In genomic region chr6:43262000-43262779, GRCh38 we compare ENCODE assay signal across 1 cellular context.
TF ChIP-seq lines count a peak whose summit lies in the region.

No MANE protein-coding gene starts in this region.

TF ChIP-seq in HepG2, 621 proteins besides CTCF, POLR2A, EP300 and RAD21 (continued from another document and continues in another):
- TF ChIP-seq ATF2 (CRISPR knock-in tag; IDR thresholded peaks at IDR 0.05) (peak; percentile 40), DRAP1 (CRISPR knock-in tag; IDR thresholded peaks at IDR 0.05) (no peak), NFYC (CRISPR knock-in tag; IDR thresholded peaks at IDR 0.05) (peak; percentile 26; the same call in 1 of the 2 replicates), ARNT (IDR thresholded peaks at IDR 0.05) (no peak; the same call in 1 of the 2 replicates), DR1 (CRISPR knock-in tag; IDR thresholded peaks at IDR 0.05) (no peak), CEBPB (IDR thresholded peaks at IDR 0.05; ENCODE audit: borderline replicate concordance, low read depth, low read length) (peak; percentile 66; the same call in 1 of the 2 replicates), ETV5 (CRISPR knock-in tag; IDR thresholded peaks at IDR 0.05; ENCODE audit: borderline replicate concordance) (no peak), ZNF556 (CRISPR knock-in tag; IDR thresholded peaks at IDR 0.05; ENCODE audit: borderline replicate concordance) (peak; percentile 45; the same call in 1 of the 2 replicates), ZNF460 (CRISPR knock-in tag; IDR thresholded peaks at IDR 0.05; ENCODE audit: borderline replicate concordance) (no peak), ZMAT5 (CRISPR knock-in tag; IDR thresholded peaks at IDR 0.05; ENCODE audit: borderline replicate concordance, low read depth) (no peak), CEBPG (CRISPR knock-in tag; IDR thresholded peaks at IDR 0.05) (peak; percentile 78), SRY (CRISPR knock-in tag; IDR thresholded peaks at IDR 0.05) (no peak), ZNF138 (CRISPR knock-in tag; IDR thresholded peaks at IDR 0.05; ENCODE audit: low read depth) (no peak), HNF1B (CRISPR knock-in tag; IDR thresholded peaks at IDR 0.05) (no peak), ZNF777 (CRISPR knock-in tag; IDR thresholded peaks at IDR 0.05) (no peak), KAT2B (IDR thresholded peaks at IDR 0.05; ENCODE audit: borderline replicate concordance, low read depth, low read length) (no peak), SOX13 (IDR thresholded peaks at IDR 0.05) (no peak), SOX13 (CRISPR knock-in tag; conservative IDR thresholded peaks at IDR 0.05 in 1 of 2, IDR thresholded peaks at IDR 0.05 in 1 of 2) (peak in 1 of 2 experiments; percentile 33; a peak in 1 of 4 replicates), ATAD3A (CRISPR knock-in tag; IDR thresholded peaks at IDR 0.05) (no peak), ZNF772 (CRISPR knock-in tag; IDR thresholded peaks at IDR 0.05) (no peak), ZNF44 (CRISPR knock-in tag; IDR thresholded peaks at IDR 0.05) (no peak), ZNF558 (CRISPR knock-in tag; IDR thresholded peaks at IDR 0.05; ENCODE audit: borderline replicate concordance) (no peak), HMGXB4 (CRISPR knock-in tag; IDR thresholded peaks at IDR 0.05; ENCODE audit: borderline replicate concordance in 1 of 2, low read depth in 1 of 2) (peak in 1 of 2 experiments; percentile 57; a peak in 1 of 4 replicates), TBX3 (IDR thresholded peaks at IDR 0.05; ENCODE audit: borderline replicate concordance) (no peak), ZBTB46 (CRISPR knock-in tag; IDR thresholded peaks at IDR 0.05; ENCODE audit: borderline replicate concordance) (no peak), PRDM15 (CRISPR knock-in tag; IDR thresholded peaks at IDR 0.05) (no peak), ZNF18 (CRISPR knock-in tag; IDR thresholded peaks at IDR 0.05; ENCODE audit: insufficient replicate concordance) (no peak), NFRKB (IDR thresholded peaks at IDR 0.05) (no peak), ONECUT2 (CRISPR knock-in tag; IDR thresholded peaks at IDR 0.05) (no peak), ZNF414 (CRISPR knock-in tag; IDR thresholded peaks at IDR 0.05) (no peak), YEATS4 (CRISPR knock-in tag; IDR thresholded peaks at IDR 0.05; ENCODE audit: borderline replicate concordance) (no peak), ZNF766 (CRISPR knock-in tag; IDR thresholded peaks at IDR 0.05; ENCODE audit: borderline replicate concordance) (no peak), TIGD3 (CRISPR knock-in tag; IDR thresholded peaks at IDR 0.05; ENCODE audit: borderline replicate concordance) (no peak), ATF4 (CRISPR knock-in tag; IDR thresholded peaks at IDR 0.05) (peak in 1 of 2 experiments; percentile 82; a peak in 2 of 4 replicates), TBL1XR1 (IDR thresholded peaks at IDR 0.05; ENCODE audit: borderline replicate concordance, low read length, partially characterized antibody) (no peak), ZNF260 (CRISPR knock-in tag; IDR thresholded peaks at IDR 0.05; ENCODE audit: borderline replicate concordance, low read depth) (no peak), CREB1 (IDR thresholded peaks at IDR 0.05) (no peak), CREB1 (CRISPR knock-in tag; IDR thresholded peaks at IDR 0.05) (no peak), SRSF4 (IDR thresholded peaks at IDR 0.05; ENCODE audit: low read depth, low read length, poor library complexity, severe bottlenecking) (no peak), BCL3 (CRISPR knock-in tag; IDR thresholded peaks at IDR 0.05) (peak; percentile 54; the same call in 1 of the 2 replicates)
